12 cellular contexts compared by ENCODE assay signal in genomic region chr1:228794810-228795209, GRCh38. TPM values are rescaled to one million over a fixed set of nuclear protein-coding genes. Genes with fewer than 3 reads are reported as not detected.
A peak's percentile ranks its signal among the peaks of the same experiment; 100 is the strongest.
DNase-seq lines count a peak whose midpoint lies in the region; ATAC-seq lines count a peak whose summit lies in the region.
"Had no signal": no experiment of that assay in that cellular context is flagged by ENCODE, and none has a peak within 500 bp of the region (broad histone marks: within the 10 kb centered on the region; RNA-seq: fewer than 3 reads in every experiment).

No MANE protein-coding gene starts in this region.

- no peak overlapping the region for H3K4me3 Mint-ChIP-seq in activated T-cell treated with anti-CD3 and anti-CD28 coated beads, Interleukin-2, amount 50 U/mL, for 72 hours
- H3K4me3 Mint-ChIP-seq in stimulated activated effector memory CD8-positive, alpha-beta T cell treated with anti-CD3 and anti-CD28 coated beads, Interleukin-12 subunit alpha, Interleukin-12 subunit beta, amount 100 ng/mL, for 72 hours = no peak overlapping the region
- H3K4me3 Mint-ChIP-seq: nephron had no signal

- peaks cover 0 to 2% of the 10 kb centered on the region in 2 donors for H3K9me3 Mint-ChIP-seq in activated T-cell treated with anti-CD3 and anti-CD28 coated beads, Interleukin-2, amount 50 U/mL, for 72 hours
- peaks cover 3% of the 10 kb centered on the region for H3K9me3 Mint-ChIP-seq in stimulated activated effector memory CD8-positive, alpha-beta T cell treated with anti-CD3 and anti-CD28 coated beads, Interleukin-12 subunit alpha, Interleukin-12 subunit beta, amount 100 ng/mL, for 72 hours
- H3K9me3 Mint-ChIP-seq: nephron had no signal

- ATAC-seq in HG02885 (IDR thresholded peaks at IDR 0.05; ENCODE audit: poor library complexity, unreplicated experiment) = peak; percentile 59
- ATAC-seq in activated T-cell treated with anti-CD3 and anti-CD28 coated beads, Interleukin-2, amount 50 U/mL, for 72 hours (replicated peaks in 1 of 2) = peak; percentile 86 to 87
- ATAC-seq in stimulated activated effector memory CD8-positive, alpha-beta T cell treated with anti-CD3 and anti-CD28 coated beads, Interleukin-12 subunit alpha, Interleukin-12 subunit beta, amount 100 ng/mL, for 72 hours = peak; percentile 88

- no peaks in the 10 kb centered on the region for H3K27me3 Mint-ChIP-seq in activated T-cell treated with anti-CD3 and anti-CD28 coated beads, Interleukin-2, amount 50 U/mL, for 72 hours (ENCODE audit: low read depth)

- peaks cover 31% of the 10 kb centered on the region for H3K4me1 Mint-ChIP-seq in activated T-cell treated with anti-CD3 and anti-CD28 coated beads, Interleukin-2, amount 50 U/mL, for 72 hours (ENCODE audit: low read depth)
- H3K4me1 Mint-ChIP-seq in stimulated activated effector memory CD8-positive, alpha-beta T cell treated with anti-CD3 and anti-CD28 coated beads, Interleukin-12 subunit alpha, Interleukin-12 subunit beta, amount 100 ng/mL, for 72 hours = peaks cover 37% of the 10 kb centered on the region

- peaks cover 0 to 2% of the 10 kb centered on the region in 2 donors for H3K36me3 Mint-ChIP-seq in activated T-cell treated with anti-CD3 and anti-CD28 coated beads, Interleukin-2, amount 50 U/mL, for 72 hours (ENCODE audit: insufficient read depth in 2 of 2)
- H3K36me3 Mint-ChIP-seq in stimulated activated effector memory CD8-positive, alpha-beta T cell treated with anti-CD3 and anti-CD28 coated beads, Interleukin-12 subunit alpha, Interleukin-12 subunit beta, amount 100 ng/mL, for 72 hours = no peaks in the 10 kb centered on the region

- H3K27ac Mint-ChIP-seq in activated T-cell treated with anti-CD3 and anti-CD28 coated beads, Interleukin-2, amount 50 U/mL, for 72 hours = no peak overlapping the region
- H3K27ac Mint-ChIP-seq in stimulated activated effector memory CD8-positive, alpha-beta T cell treated with anti-CD3 and anti-CD28 coated beads, Interleukin-12 subunit alpha, Interleukin-12 subunit beta, amount 100 ng/mL, for 72 hours = no peak overlapping the region
- H3K27ac Mint-ChIP-seq: nephron had no signal

- peak; percentile 72 for DNase-seq in activated effector memory CD4-positive, alpha-beta T cell treated with anti-CD3 and anti-CD28 coated beads, Interleukin-2, amount 50 U/mL, for 16 hours
- no peak for DNase-seq in activated effector memory CD4-positive, alpha-beta T cell treated with Interleukin-2 at 50 U/mL for 16 hours
- DNase-seq in activated T-cell treated with anti-CD3 and anti-CD28 coated beads, Interleukin-2, amount 50 U/mL, for 72 hours = peak; percentile 36 to 57
- DNase-seq in stimulated activated effector memory CD8-positive, alpha-beta T cell treated with anti-CD3 and anti-CD28 coated beads, Interleukin-12 subunit alpha, Interleukin-12 subunit beta, amount 100 ng/mL, for 72 hours (ENCODE audit: low spot score in 2 of 2) = peak in 1 of 2 donors; percentile 69
- DNase-seq in NCI-H1105 treated with DMSO at 0.1 percent for 48 hours (lab: John Stamatoyannopoulos, UW) (no peak), SIG-M5 treated with dmso at 0.1 percent for 504 hours (lab: John Stamatoyannopoulos, UW; ENCODE audit: unreplicated experiment) (no peak), NCI-H187 (lab: John Stamatoyannopoulos, UW) (no peak)
- DNase-seq: Kasumi-1, NCI-H2171 treated with DMSO at 0.1 percent for 48 hours, Peyer's patch had no signal

RNA-seq across cellular contexts. Expression of gene RHOU, which starts 59.5 kb away (rescaled TPM):
- total RNA-seq in activated T-cell treated with anti-CD3 and anti-CD28 coated beads, Interleukin-2, amount 50 U/mL, for 72 hours = under 1 TPM; 0.70 to 0.88 TPM

Comparison
In these comparisons a context has a peak if more than half of its experiments do, and no peak if none do; other contexts are left out.
1. DNase-seq: peak in activated effector memory CD4-positive, alpha-beta T cell treated with anti-CD3 and anti-CD28 coated beads, Interleukin-2, amount 50 U/mL, for 16 hours (single experiment) and activated T-cell treated with anti-CD3 and anti-CD28 coated beads, Interleukin-2, amount 50 U/mL, for 72 hours (2 of 2); none in activated effector memory CD4-positive, alpha-beta T cell treated with Interleukin-2 at 50 U/mL for 16 hours (single experiment), NCI-H1105 treated with DMSO at 0.1 percent for 48 hours (single experiment), SIG-M5 treated with dmso at 0.1 percent for 504 hours (single experiment) and NCI-H187 (0 of 2).
2. Peak in every context shown above with its lines, with median percentiles within 50 percentile points of each other: ATAC-seq.